ENCODE assay signal across 19 cellular contexts in genomic region chr5:137207023-137207760, GRCh38.
"Had no signal": no experiment of that assay in that cellular context is flagged by ENCODE, and none has a peak within 500 bp of the region (broad histone marks: within the 10 kb centered on the region; RNA-seq: fewer than 3 reads in every experiment).

No MANE protein-coding gene starts in this region.

- ATAC-seq: natural killer cell had no signal

- H3K36me3 ChIP-seq: left lung, prostate gland, thyroid gland, upper lobe of right lung had no signal

- H3K9me3 ChIP-seq: left lung, prostate gland, thyroid gland, upper lobe of right lung had no signal

- H3K27me3 ChIP-seq: thyroid gland had no signal

- H3K4me1 ChIP-seq: left lung, upper lobe of right lung had no signal

- H3K27ac ChIP-seq: left lung, prostate gland, thyroid gland, upper lobe of right lung had no signal

- FAIRE-seq: bronchial epithelial cell, endometrium, kidney had no signal

- H3K4me3 ChIP-seq: left lung, prostate gland, thyroid gland, upper lobe of right lung had no signal

- DNase-seq: activated CD4-positive, alpha-beta T cell treated with anti-CD3 and anti-CD28 coated beads for 4 hours; activated CD4-positive, alpha-beta T cell treated with anti-CD3 and anti-CD28 coated beads, Interleukin-2, amount 50 U/mL, for 48 hours; activated CD4-positive, CD25-positive, alpha-beta regulatory T cell; activated naive CD4-positive, alpha-beta T cell treated with anti-CD3 and anti-CD28 coated beads for 36 hours; activated naive CD8-positive, alpha-beta T cell treated with anti-CD3 and anti-CD28 coated beads, Interleukin-2, amount 10 ng/mL, durations not matched to agents 7 days and 5 days; activated T-cell treated with anti-CD3 and anti-CD28 coated beads, Interleukin-2, amount 50 U/mL, for 48 hours; amniotic stem cell; effector CD4-positive, alpha-beta T cell; kidney; left lung; natural killer cell; stimulated activated CD4-positive, alpha-beta T cell treated with anti-CD3 and anti-CD28 coated beads, Interleukin-4, amount 100 ng/mL, for 24 hours; stimulated activated naive CD4-positive, alpha-beta T cell treated with Interleukin-2 at 50 U/mL for 16 hours; T1000; thyroid gland; upper lobe of right lung had no signal
